Comparison of ENCODE assay signal across 11 cellular contexts in genomic region chr15:99717129-99718024, GRCh38. TPM values are rescaled to one million over a fixed set of nuclear protein-coding genes. Genes with fewer than 3 reads are reported as not detected.
A peak's percentile ranks its signal among the peaks of the same experiment; 100 is the strongest.
DNase-seq lines count a peak whose midpoint lies in the region; ATAC-seq, FAIRE-seq and TF ChIP-seq lines count a peak whose summit lies in the region.
"Had no signal": no experiment of that assay in that cellular context is flagged by ENCODE, and none has a peak within 500 bp of the region (broad histone marks: within the 10 kb centered on the region; RNA-seq: fewer than 3 reads in every experiment).

No MANE protein-coding gene starts in this region.

- peaks cover 5% of the 10 kb centered on the region for H3K36me3 Mint-ChIP-seq in activated naive CD4-positive, alpha-beta T cell treated with anti-CD3 and anti-CD28 coated beads for 36 hours (ENCODE audit: low read depth)
- peaks cover 12% of the 10 kb centered on the region for H3K36me3 Mint-ChIP-seq in glutamatergic neuron (ENCODE audit: unreplicated experiment)

- H3K4me2 ChIP-seq in OCI-LY7 (ENCODE audit: low read length), result no peak overlapping the region
- H3K4me2 ChIP-seq: neural progenitor cell had no signal

- H2AFZ ChIP-seq in OCI-LY7 (ENCODE audit: low read length), result no peak overlapping the region
- H2AFZ ChIP-seq: neural progenitor cell had no signal

- TF ChIP-seq CTCF in glutamatergic neuron (IDR thresholded peaks at IDR 0.05; ENCODE audit: partially characterized antibody, unreplicated experiment) (no peak), upper lobe of left lung (IDR thresholded peaks at IDR 0.05) (no peak), OCI-LY7 (conservative IDR thresholded peaks at IDR 0.05; ENCODE audit: low read length) (no peak)

- peak; percentile 26 for DNase-seq in activated naive CD4-positive, alpha-beta T cell treated with anti-CD3 and anti-CD28 coated beads for 36 hours
- DNase-seq in activated naive CD4-positive, alpha-beta T cell treated with anti-CD3 and anti-CD28 coated beads, Interleukin-2, amount 50 U/mL, for 16 hours, result no peak
- peak; percentile 29 for DNase-seq in glutamatergic neuron
- peak in 1 of 2 donors; percentile 46 for DNase-seq in upper lobe of left lung
- DNase-seq in NCI-H1436 treated with DMSO at 0.1 percent for 48 hours (lab: John Stamatoyannopoulos, UW), result no peak
- no peak for DNase-seq in OCI-LY7 (ENCODE audit: low spot score)
- DNase-seq in urothelium cell line (ENCODE audit: low spot score), result no peak
- DNase-seq: BE2C had no signal

- H3K27ac ChIP-seq in upper lobe of left lung, result peak overlapping the region in 3 of 4 donors; percentile 46 to 61 (median 54)
- no peak overlapping the region for H3K27ac ChIP-seq in OCI-LY7 (ENCODE audit: low read depth, low read length, poor library complexity, severe bottlenecking)
- H3K27ac ChIP-seq: epithelial cell of prostate, neural progenitor cell had no signal

- H3K9me2 ChIP-seq in OCI-LY7 (ENCODE audit: insufficient read depth, low read length), result no peaks in the 10 kb centered on the region

- no peak overlapping the region for H3K4me3 Mint-ChIP-seq in activated naive CD4-positive, alpha-beta T cell treated with anti-CD3 and anti-CD28 coated beads for 36 hours
- peak overlapping the region; percentile 52 for H3K4me3 Mint-ChIP-seq in glutamatergic neuron (ENCODE audit: unreplicated experiment)
- H3K4me3 Mint-ChIP-seq: neural progenitor cell had no signal

- H3K9me3 Mint-ChIP-seq in activated naive CD4-positive, alpha-beta T cell treated with anti-CD3 and anti-CD28 coated beads for 36 hours, result no peaks in the 10 kb centered on the region
- H3K9me3 Mint-ChIP-seq in glutamatergic neuron (ENCODE audit: unreplicated experiment), result peaks cover 2% of the 10 kb centered on the region

- TF ChIP-seq POLR2A in upper lobe of left lung (IDR thresholded peaks at IDR 0.05), result no peak

- peaks cover 40% of the 10 kb centered on the region for H3K4me1 Mint-ChIP-seq in activated naive CD4-positive, alpha-beta T cell treated with anti-CD3 and anti-CD28 coated beads for 36 hours (ENCODE audit: low read depth)
- H3K4me1 Mint-ChIP-seq in glutamatergic neuron (ENCODE audit: low read depth, unreplicated experiment), result peaks cover 37% of the 10 kb centered on the region

- H3K4me1 ChIP-seq in upper lobe of left lung, result peaks cover 13 to 27% (median 20%) of the 10 kb centered on the region in 4 donors
- peaks cover 13% of the 10 kb centered on the region for H3K4me1 ChIP-seq in OCI-LY7 (ENCODE audit: insufficient read depth, low read length, poor library complexity, severe bottlenecking)
- H3K4me1 ChIP-seq: BE2C, neural progenitor cell had no signal

- no peaks in the 10 kb centered on the region for H4K20me1 ChIP-seq in OCI-LY7 (ENCODE audit: insufficient read depth, low read length)

- CTCF ChIA-PET in activated naive CD4-positive, alpha-beta T cell treated with anti-CD3 and anti-CD28 coated beads for 36 hours (lab: Charles Lee), result interaction anchor here (0.6 to 4.0 kb wide), 5 partner anchors 8 to 1198 kb away, joined by 3 to 30 read pairs (median 4); no protein-coding TSS in a partner anchor
- CTCF ChIA-PET in OCI-LY7 (lab: Charles Lee; ENCODE audit: unreplicated experiment), result interaction anchor here (1.2 to 1.4 kb wide), 2 partner anchors 16 to 445 kb away, joined by 5 to 11 read pairs; partner anchors contain the start of gene LYSMD4

- no peak overlapping the region for H3K27ac Mint-ChIP-seq in activated naive CD4-positive, alpha-beta T cell treated with anti-CD3 and anti-CD28 coated beads for 36 hours
- no peak overlapping the region for H3K27ac Mint-ChIP-seq in glutamatergic neuron (ENCODE audit: unreplicated experiment)
- H3K27ac Mint-ChIP-seq: neural progenitor cell had no signal

- no peaks in the 10 kb centered on the region for H3K27me3 ChIP-seq in upper lobe of left lung
- H3K27me3 ChIP-seq: BE2C, neural progenitor cell had no signal

- intact Hi-C loops in activated naive CD4-positive, alpha-beta T cell treated with anti-CD3 and anti-CD28 coated beads for 36 hours (cut with micrococcal nuclease), result no loop called here
- intact Hi-C loops in OCI-LY7 (cut with micrococcal nuclease; ENCODE audit: unreplicated experiment), result no loop called here

- H3K9me3 ChIP-seq in upper lobe of left lung, result no peaks in the 10 kb centered on the region
- no peaks in the 10 kb centered on the region for H3K9me3 ChIP-seq in OCI-LY7 (ENCODE audit: low read length)
- H3K9me3 ChIP-seq: BE2C had no signal

- BruUV-seq in OCI-LY7 (replicated peaks; lab: Mats Ljungman, UMichigan), result no TSS peak

- FAIRE-seq in urothelium cell line (lab: Jason Lieb, UNC), result no peak

- WGBS in upper lobe of left lung, 2 donors, result 69% methylated on average over 19 to 20 of the region's 20 CpGs

- H3K27me3 Mint-ChIP-seq in activated naive CD4-positive, alpha-beta T cell treated with anti-CD3 and anti-CD28 coated beads for 36 hours (ENCODE audit: low read depth), result no peaks in the 10 kb centered on the region
- peaks cover 9% of the 10 kb centered on the region for H3K27me3 Mint-ChIP-seq in glutamatergic neuron (ENCODE audit: unreplicated experiment)

- POLR2A ChIA-PET in OCI-LY7 (lab: Charles Lee), result interaction anchor here (2.6 kb wide), 1 partner anchor 16 kb away, joined by 15 read pairs; the partner anchor contains the start of gene LYSMD4

- TF ChIP-seq EP300 in upper lobe of left lung (IDR thresholded peaks at IDR 0.05), result no peak

- H3K79me2 ChIP-seq in OCI-LY7 (ENCODE audit: insufficient read depth, low read depth, low read length), result no peaks in the 10 kb centered on the region

- H3K4me3 ChIP-seq in upper lobe of left lung (peak overlapping the region in 1 of 4 donors; percentile 5), OCI-LY7 (ENCODE audit: low read depth, low read length, poor library complexity, severe bottlenecking) (no peak overlapping the region)
- H3K4me3 ChIP-seq: neural progenitor cell had no signal

- H3K36me3 ChIP-seq in upper lobe of left lung (peaks cover 8 to 58% (median 14%) of the 10 kb centered on the region in 4 donors), OCI-LY7 (ENCODE audit: insufficient read depth, low read length) (peaks cover 14% of the 10 kb centered on the region; the same call in 1 of the 2 replicates)
- H3K36me3 ChIP-seq: neural progenitor cell had no signal

- ATAC-seq in HG03280 (IDR thresholded peaks at IDR 0.05; ENCODE audit: unreplicated experiment) (peak; percentile 43), upper lobe of left lung (ENCODE audit: low FRiP score in 2 of 2) (peak in 1 of 2 donors; percentile 42)

RNA-seq across cellular contexts. Expression of gene LYSMD4, which starts 15.9 kb away (rescaled TPM):
- total RNA-seq in activated naive CD4-positive, alpha-beta T cell treated with anti-CD3 and anti-CD28 coated beads for 36 hours, result 1 to 10 TPM; 4.9 TPM
- total RNA-seq in glutamatergic neuron (ENCODE audit: unreplicated experiment) (49.8 TPM), upper lobe of left lung (10 to 100 TPM in 4 of 6 donors, 1 to 10 TPM in 2; 7.6 to 16.4 (median 12.5) TPM), OCI-LY7 (2022) (7.7 and 9.4 TPM in 2 replicates)
- 6.5 and 7.0 TPM in 2 replicates for total RNA-seq in OCI-LY7 (2014; rRNA removed; shearing (Covaris generic))

Comparison
In these comparisons a context has a peak if more than half of its experiments do, and no peak if none do; other contexts are left out.
1. DNase-seq: peak in activated naive CD4-positive, alpha-beta T cell treated with anti-CD3 and anti-CD28 coated beads for 36 hours (single experiment) and glutamatergic neuron (single experiment); none in activated naive CD4-positive, alpha-beta T cell treated with anti-CD3 and anti-CD28 coated beads, Interleukin-2, amount 50 U/mL, for 16 hours (single experiment), NCI-H1436 treated with DMSO at 0.1 percent for 48 hours (single experiment), OCI-LY7 (single experiment) and urothelium cell line (single experiment).